2 cellular contexts compared by ENCODE assay signal in genomic region chr7:131509087-131509486, GRCh38.
TF ChIP-seq lines count a peak whose summit lies in the region.

No MANE protein-coding gene starts in this region.

TF ChIP-seq in GM23338, 12 proteins besides CTCF, POLR2A, EP300 and RAD21:
- TF ChIP-seq POLR2AphosphoS5 (IDR thresholded peaks at IDR 0.05; ENCODE audit: low read depth) = 0 out of 2 replicates have a peak, but pooled peaks have one; percentile 4
- no peak for TF ChIP-seq CREB1 (CRISPR knock-in tag; IDR thresholded peaks at IDR 0.05; ENCODE audit: low read depth)
TF ChIP-seq in GM23338: peak in this region for 1.

TF ChIP-seq in IMR-90, 13 proteins besides CTCF, POLR2A, EP300 and RAD21:
- TF ChIP-seq RCOR1 (IDR thresholded peaks at IDR 0.05; ENCODE audit: insufficient replicate concordance, low read length) (no peak), CEBPB (IDR thresholded peaks at IDR 0.05; ENCODE audit: low read depth, low read length) (no peak), CHD1 (IDR thresholded peaks at IDR 0.05; ENCODE audit: low read depth, low read length) (no peak), MAFK (IDR thresholded peaks at IDR 0.05; ENCODE audit: low read depth, low read length) (no peak), USF2 (IDR thresholded peaks at IDR 0.05; ENCODE audit: low read depth, low read length) (no peak), MAZ (IDR thresholded peaks at IDR 0.05; ENCODE audit: borderline replicate concordance, low read depth, low read length) (no peak), SMC3 (IDR thresholded peaks at IDR 0.05; ENCODE audit: low read depth, low read length) (no peak), MXI1 (IDR thresholded peaks at IDR 0.05; ENCODE audit: borderline replicate concordance, low read depth, low read length) (no peak), BHLHE40 (IDR thresholded peaks at IDR 0.05; ENCODE audit: low read depth, low read length) (no peak), FOS (IDR thresholded peaks at IDR 0.05; ENCODE audit: low read depth, low read length) (no peak), NFE2L2 (IDR thresholded peaks at IDR 0.05; ENCODE audit: low read depth, low read length) (no peak), RFX5 (IDR thresholded peaks at IDR 0.05; ENCODE audit: low read depth, low read length) (no peak)
- TF ChIP-seq, protein P1, sequence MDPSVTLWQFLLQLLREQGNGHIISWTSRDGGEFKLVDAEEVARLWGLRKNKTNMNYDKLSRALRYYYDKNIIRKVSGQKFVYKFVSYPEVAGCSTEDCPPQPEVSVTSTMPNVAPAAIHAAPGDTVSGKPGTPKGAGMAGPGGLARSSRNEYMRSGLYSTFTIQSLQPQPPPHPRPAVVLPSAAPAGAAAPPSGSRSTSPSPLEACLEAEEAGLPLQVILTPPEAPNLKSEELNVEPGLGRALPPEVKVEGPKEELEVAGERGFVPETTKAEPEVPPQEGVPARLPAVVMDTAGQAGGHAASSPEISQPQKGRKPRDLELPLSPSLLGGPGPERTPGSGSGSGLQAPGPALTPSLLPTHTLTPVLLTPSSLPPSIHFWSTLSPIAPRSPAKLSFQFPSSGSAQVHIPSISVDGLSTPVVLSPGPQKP (IDR thresholded peaks at IDR 0.05; ENCODE audit: borderline replicate concordance, low read depth, low read length) = no peak
TF ChIP-seq in IMR-90: peak in this region for 0.
